In genomic region chr2:85421706-85422457, GRCh38 we compare ENCODE assay signal across 12 cellular contexts. TPM values are rescaled to one million over a fixed set of nuclear protein-coding genes. Genes with fewer than 3 reads are reported as not detected.
A peak's percentile ranks its signal among the peaks of the same experiment; 100 is the strongest.
DNase-seq lines count a peak whose midpoint lies in the region; ATAC-seq and TF ChIP-seq lines count a peak whose summit lies in the region.
"Had no signal": no experiment of that assay in that cellular context is flagged by ENCODE, and none has a peak within 500 bp of the region (broad histone marks: within the 10 kb centered on the region; RNA-seq: fewer than 3 reads in every experiment).

No MANE protein-coding gene starts in this region.

- no peak for TF ChIP-seq CTCF in cardiac muscle cell (IDR thresholded peaks at IDR 0.05; ENCODE audit: low read depth, low read length)

- H3K36me3 ChIP-seq in cardiac muscle cell (no peaks in the 10 kb centered on the region), muscle layer of duodenum (ENCODE audit: control insufficient read depth in 1 of 2, insufficient read depth in 2 of 2, low read length in 2 of 2) (no peaks in the 10 kb centered on the region), urinary bladder (ENCODE audit: insufficient read depth) (no peaks in the 10 kb centered on the region)

- H3K27me3 ChIP-seq in cardiac muscle cell, result no peaks in the 10 kb centered on the region
- no peaks in the 10 kb centered on the region for H3K27me3 ChIP-seq in muscle layer of duodenum (ENCODE audit: low read depth, low read length)

- DNase-seq in cardiac muscle cell (ENCODE audit: low read depth in 1 of 2, low spot score in 1 of 2) (no peak), left cardiac atrium (no peak), caudate nucleus (lab: John Stamatoyannopoulos, UW) (no peak), NCI-H524 treated with DMSO at 0.1 percent for 48 hours (lab: John Stamatoyannopoulos, UW) (no peak)
- DNase-seq: activated CD4-positive, alpha-beta T cell treated with anti-CD3 and anti-CD28 coated beads for 4 hours; NCI-H187 treated with DMSO at 0.1 percent for 48 hours; SIG-M5; stimulated activated CD4-positive, alpha-beta T cell treated with anti-CD3 and anti-CD28 coated beads, Interleukin-4, amount 100 ng/mL, for 4 hours had no signal

- WGBS in urinary bladder, result 92% methylated on average over 3 of the region's 3 CpGs

- H3K27ac ChIP-seq in cardiac muscle cell (peak overlapping the region; percentile 51), caudate nucleus (ENCODE audit: low read depth, low read length) (peak overlapping the region; percentile 96), muscle layer of duodenum (ENCODE audit: low read length) (peak overlapping the region; percentile 35), urinary bladder (ENCODE audit: low read depth) (peak overlapping the region; percentile 0)

- no peak overlapping the region for H3K4me3 ChIP-seq in cardiac muscle cell
- H3K4me3 ChIP-seq in muscle layer of duodenum (ENCODE audit: low read depth in 1 of 2, low read length in 2 of 2), result no peak overlapping the region
- H3K4me3 ChIP-seq in urinary bladder (ENCODE audit: low read depth, low read length), result no peak overlapping the region

- intact Hi-C loops in left cardiac atrium (cut with DNase I), result loop anchor here (2.0 to 5.0 kb wide), 2 partner anchors 115 to 127 kb away; partner anchors contain the start of gene MAT2A (in 1 of the 2)

- no peak for ATAC-seq in left cardiac atrium
- no peak for ATAC-seq in HG03457 (IDR thresholded peaks at IDR 0.05; ENCODE audit: unreplicated experiment)
- no peak for ATAC-seq in HG03139 (IDR thresholded peaks at IDR 0.05; ENCODE audit: unreplicated experiment)

- H3K9me3 ChIP-seq in cardiac muscle cell (ENCODE audit: low read depth), result no peaks in the 10 kb centered on the region
- H3K9me3 ChIP-seq in muscle layer of duodenum (ENCODE audit: control insufficient read depth in 1 of 2, low read length in 2 of 2), result no peaks in the 10 kb centered on the region

- H3K4me1 ChIP-seq in cardiac muscle cell (ENCODE audit: low read depth) (peaks cover 21% of the 10 kb centered on the region), muscle layer of duodenum (ENCODE audit: control insufficient read depth in 1 of 2, insufficient read depth in 2 of 2, low read length in 2 of 2) (peaks cover 11% of the 10 kb centered on the region in 2 donors), urinary bladder (ENCODE audit: insufficient read depth) (peaks cover 3% of the 10 kb centered on the region)

RNA-seq across cellular contexts. Expression of gene SH2D6, which starts 3.4 kb away (rescaled TPM):
- total RNA-seq in cardiac muscle cell (not detected in 2 replicates), left cardiac atrium (under 1 TPM; 0.29 to 0.37 TPM), urinary bladder (not detected)
- polyA plus RNA-seq in cardiac muscle cell (1.5 TPM in 1 of 2 replicates, not detected in the other), urinary bladder (0.37 TPM)

RNA-seq across cellular contexts. Expression of gene CAPG, which starts 11.7 kb away (rescaled TPM):
- total RNA-seq in cardiac muscle cell, result 12.3 and 14.0 TPM in 2 replicates
- 13.0 and 21.2 TPM in 2 replicates for polyA plus RNA-seq in cardiac muscle cell
- total RNA-seq in left cardiac atrium, result 10 to 100 TPM; 13.6 to 20.3 TPM
- 89.3 TPM for total RNA-seq in urinary bladder
- polyA plus RNA-seq in urinary bladder, result 76.0 TPM

Comparison
In these comparisons a context has a peak if more than half of its experiments do, and no peak if none do; other contexts are left out.
1. H3K27ac ChIP-seq: peak in every context shown above with its lines; median percentile 96 in caudate nucleus; 51 in cardiac muscle cell; 35 in muscle layer of duodenum; 0 in urinary bladder.